In genomic region chr14:96512602-96513397, GRCh38 we compare ENCODE assay signal across 15 cellular contexts. TPM values are rescaled to one million over a fixed set of nuclear protein-coding genes. Genes with fewer than 3 reads are reported as not detected.
DNase-seq lines count a peak whose midpoint lies in the region; ATAC-seq and TF ChIP-seq lines count a peak whose summit lies in the region.
"Had no signal": no experiment of that assay in that cellular context is flagged by ENCODE, and none has a peak within 500 bp of the region (broad histone marks: within the 10 kb centered on the region; RNA-seq: fewer than 3 reads in every experiment).

No MANE protein-coding gene starts in this region.

- H3K4me3 Mint-ChIP-seq in stimulated activated naive CD8-positive, alpha-beta T cell treated with anti-CD3 and anti-CD28 coated beads, Interleukin-15, amount 100 ng/mL, for 72 hours: no peak overlapping the region
- no peak overlapping the region for H3K4me3 Mint-ChIP-seq in endodermal cell
- H3K4me3 Mint-ChIP-seq: activated naive CD4-positive, alpha-beta T cell treated with anti-CD3 and anti-CD28 coated beads for 36 hours had no signal

- H3K4me3 ChIP-seq in LNCaP clone FGC (ENCODE audit: low read depth, low read length) (peak overlapping the region; percentile 21), endodermal cell (ENCODE audit: low read length) (no peak overlapping the region)
- H3K4me3 ChIP-seq: cardiac muscle cell, lung, skin epidermis had no signal

- no peak overlapping the region for H3K27ac ChIP-seq in endodermal cell (ENCODE audit: low read depth, low read length)
- H3K27ac ChIP-seq: cardiac muscle cell, skin epidermis had no signal

- H3K27me3 ChIP-seq in endodermal cell (ENCODE audit: control insufficient read depth, insufficient read depth, low read length, poor library complexity, severe bottlenecking): no peaks in the 10 kb centered on the region
- H3K27me3 ChIP-seq: cardiac muscle cell had no signal

- no peak for DNase-seq in stimulated activated naive CD8-positive, alpha-beta T cell treated with anti-CD3 and anti-CD28 coated beads, Interleukin-15, Interleukin-2, amounts not matched to agents 100 U/mL and 50 U/mL, for 24 hours
- DNase-seq in stimulated activated naive CD8-positive, alpha-beta T cell treated with anti-CD3 and anti-CD28 coated beads, Interleukin-15, amount 100 ng/mL, for 72 hours: no peak
- DNase-seq in LNCaP clone FGC (ENCODE audit: low read depth) (no peak), left colon (no peak), endodermal cell (no peak), NCI-H128 (lab: John Stamatoyannopoulos, UW; ENCODE audit: unreplicated experiment) (no peak), 8988T (no peak)
- DNase-seq: activated naive CD4-positive, alpha-beta T cell treated with anti-CD3 and anti-CD28 coated beads for 36 hours; DMS153; effector memory CD8-positive, alpha-beta T cell; NCI-H1048 had no signal

- H3K4me1 Mint-ChIP-seq in stimulated activated naive CD8-positive, alpha-beta T cell treated with anti-CD3 and anti-CD28 coated beads, Interleukin-15, amount 100 ng/mL, for 72 hours: peaks cover 81% of the 10 kb centered on the region
- peaks cover 27% of the 10 kb centered on the region for H3K4me1 Mint-ChIP-seq in endodermal cell

- H3K36me3 ChIP-seq in endodermal cell (ENCODE audit: control insufficient read depth, insufficient read depth, low read length): no peaks in the 10 kb centered on the region
- H3K36me3 ChIP-seq: cardiac muscle cell had no signal

- TF ChIP-seq CTCF in LNCaP clone FGC (IDR thresholded peaks at IDR 0.05; ENCODE audit: control insufficient read depth, extremely low read depth, insufficient read depth) (no peak), endodermal cell (conservative IDR thresholded peaks at IDR 0.05) (no peak)

- peak; percentile 9 for ATAC-seq in stimulated activated naive CD8-positive, alpha-beta T cell treated with anti-CD3 and anti-CD28 coated beads, Interleukin-15, Interleukin-2, amounts not matched to agents 100 U/mL and 50 U/mL, for 24 hours
- no peak for ATAC-seq in stimulated activated naive CD8-positive, alpha-beta T cell treated with anti-CD3 and anti-CD28 coated beads, Interleukin-15, amount 100 ng/mL, for 72 hours
- ATAC-seq in left colon (peak; percentile 33), GM21723 (IDR thresholded peaks at IDR 0.05; ENCODE audit: unreplicated experiment) (no peak)
- ATAC-seq: effector memory CD8-positive, alpha-beta T cell had no signal

- 87 to 89% methylated on average over 1 to 5 of the region's 5 CpGs for WGBS in endodermal cell (ENCODE audit: insufficient coverage in 1 of 2, insufficient read length in 1 of 2), 2 experiments

- H3K36me3 Mint-ChIP-seq in endodermal cell (ENCODE audit: low read depth): no peaks in the 10 kb centered on the region

- no peaks in the 10 kb centered on the region for H3K9me3 Mint-ChIP-seq in stimulated activated naive CD8-positive, alpha-beta T cell treated with anti-CD3 and anti-CD28 coated beads, Interleukin-15, amount 100 ng/mL, for 72 hours
- H3K9me3 Mint-ChIP-seq in endodermal cell: no peaks in the 10 kb centered on the region
- H3K9me3 Mint-ChIP-seq: activated naive CD4-positive, alpha-beta T cell treated with anti-CD3 and anti-CD28 coated beads for 36 hours; effector memory CD8-positive, alpha-beta T cell had no signal

- H3K27me3 Mint-ChIP-seq in stimulated activated naive CD8-positive, alpha-beta T cell treated with anti-CD3 and anti-CD28 coated beads, Interleukin-15, amount 100 ng/mL, for 72 hours: no peaks in the 10 kb centered on the region
- H3K27me3 Mint-ChIP-seq in endodermal cell (ENCODE audit: insufficient read depth): no peaks in the 10 kb centered on the region
- H3K27me3 Mint-ChIP-seq: effector memory CD8-positive, alpha-beta T cell had no signal

- H3K27ac Mint-ChIP-seq in stimulated activated naive CD8-positive, alpha-beta T cell treated with anti-CD3 and anti-CD28 coated beads, Interleukin-15, amount 100 ng/mL, for 72 hours: peak overlapping the region in 1 of 2 donors; percentile 27
- no peak overlapping the region for H3K27ac Mint-ChIP-seq in endodermal cell
- H3K27ac Mint-ChIP-seq: activated naive CD4-positive, alpha-beta T cell treated with anti-CD3 and anti-CD28 coated beads for 36 hours; effector memory CD8-positive, alpha-beta T cell had no signal

- no peak overlapping the region for H3K9ac ChIP-seq in endodermal cell (ENCODE audit: extremely low read depth, low read length, poor library complexity, severe bottlenecking)

- no peaks in the 10 kb centered on the region for H3K9me3 ChIP-seq in endodermal cell (ENCODE audit: control insufficient read depth, low read length)

- intact Hi-C loops in left colon (cut with DNase I, micrococcal nuclease): no loop called here

- H3K4me1 ChIP-seq in endodermal cell (ENCODE audit: control insufficient read depth, insufficient read depth, low read length): peaks cover 5% of the 10 kb centered on the region

RNA-seq across cellular contexts. Expression of gene PAPOLA, which starts 10.6 kb away (rescaled TPM):
- total RNA-seq in left colon: 100 to 1,000 TPM; 159 to 164 TPM
- total RNA-seq in endodermal cell: 100 to 1,000 TPM; 218 to 225 TPM
- polyA plus RNA-seq in endodermal cell (2013, experiment 1 of 2): 183 TPM
- 197 TPM for polyA plus RNA-seq in endodermal cell (2013, experiment 2 of 2)

Comparison
In these comparisons a context has a peak if more than half of its experiments do, and no peak if none do; other contexts are left out.
1. ATAC-seq: peak in stimulated activated naive CD8-positive, alpha-beta T cell treated with anti-CD3 and anti-CD28 coated beads, Interleukin-15, Interleukin-2, amounts not matched to agents 100 U/mL and 50 U/mL, for 24 hours (single experiment) and left colon (single experiment); none in stimulated activated naive CD8-positive, alpha-beta T cell treated with anti-CD3 and anti-CD28 coated beads, Interleukin-15, amount 100 ng/mL, for 72 hours (single experiment) and GM21723 (single experiment).